8 cellular contexts compared by ENCODE assay signal in the genomic region with DNA sequence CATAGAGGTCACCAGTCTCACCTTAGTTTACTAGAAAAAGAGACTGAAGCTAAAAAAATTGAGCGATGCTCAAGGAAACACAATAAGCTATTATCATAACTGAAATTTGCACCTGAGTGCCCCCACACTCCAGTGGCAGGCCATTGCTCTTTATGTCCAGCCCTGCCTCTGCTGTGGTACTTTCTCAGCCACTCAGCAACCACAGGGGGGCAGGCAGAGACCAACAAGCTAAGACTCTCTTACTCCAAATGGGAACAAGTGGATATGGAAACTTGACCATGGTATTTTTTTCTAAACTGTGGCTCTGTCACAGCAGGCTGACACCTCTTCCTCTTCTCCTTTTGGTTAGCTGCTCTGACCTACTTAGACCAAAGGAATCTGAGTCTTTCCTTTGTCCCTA.
DNase-seq lines count a peak whose midpoint lies in the region; ATAC-seq and TF ChIP-seq lines count a peak whose summit lies in the region.
"Not testable (repeated sequence)": the region's sequence is repeated elsewhere in the genome, so short reads cannot be mapped to it uniquely, and the experiment has no call there.

No MANE protein-coding gene starts in this region.

- peak; percentile 3 for TF ChIP-seq CTCF in NB4 (IDR thresholded peaks at IDR 0.05; ENCODE audit: low read depth, low read length)
- not testable (repeated sequence) for TF ChIP-seq CTCF in cardiac muscle cell (IDR thresholded peaks at IDR 0.05; ENCODE audit: low read depth, low read length)
- peak; percentile 35 for TF ChIP-seq CTCF in neural crest cell (conservative IDR thresholded peaks at IDR 0.05)
- TF ChIP-seq CTCF in type B pancreatic cell (conservative IDR thresholded peaks at IDR 0.05) = peak; percentile 48

- H3K27me3 ChIP-seq in cardiac muscle cell = not testable (repeated sequence)

- H3K4me1 ChIP-seq in cardiac muscle cell (ENCODE audit: low read depth) = not testable (repeated sequence)

- not testable (repeated sequence) for H3K36me3 Mint-ChIP-seq in neural crest cell (ENCODE audit: low read depth); type B pancreatic cell

- H3K4me1 Mint-ChIP-seq in neural crest cell; type B pancreatic cell (ENCODE audit: unreplicated experiment): not testable (repeated sequence)

- not testable (repeated sequence) for H3K27ac ChIP-seq in cardiac muscle cell

- not testable (repeated sequence) for H3K4me3 ChIP-seq in NB4 (ENCODE audit: low read depth, low read length); cardiac muscle cell

- H3K27me3 Mint-ChIP-seq in neural crest cell (ENCODE audit: low read depth); type B pancreatic cell: not testable (repeated sequence)

- not testable (repeated sequence) for H3K4me3 Mint-ChIP-seq in neural crest cell, type B pancreatic cell

- not testable (repeated sequence) for H3K9me3 ChIP-seq in cardiac muscle cell (ENCODE audit: low read depth)

- peak; percentile 42 for ATAC-seq in left lobe of liver

- DNase-seq in DMS53 (lab: John Stamatoyannopoulos, UW) = peak; percentile 33
- DNase-seq in NB4 (ENCODE audit: low read depth) = peak; percentile 15
- peak; percentile 44 for DNase-seq in RKO (ENCODE audit: low spot score)
- DNase-seq in ecto neural progenitor cell (ENCODE audit: low spot score) = peak; percentile 46
- DNase-seq in cardiac muscle cell (ENCODE audit: low read depth in 1 of 2, low spot score in 1 of 2) = peak; percentile 8 to 34
- not testable (repeated sequence) for DNase-seq in left lobe of liver (ENCODE audit: low spot score); type B pancreatic cell (ENCODE audit: extremely low spot score, unreplicated experiment)
- peak; percentile 3 for DNase-seq in neural crest cell (ENCODE audit: low read depth, low spot score)

- TF ChIP-seq POLR2A in NB4 (IDR thresholded peaks at IDR 0.05; ENCODE audit: extremely low read depth, insufficient read length) = not testable (repeated sequence)

- H3K27ac Mint-ChIP-seq in neural crest cell (ENCODE audit: unreplicated experiment); type B pancreatic cell: not testable (repeated sequence)

- H3K36me3 ChIP-seq in cardiac muscle cell = not testable (repeated sequence)

- not testable (repeated sequence) for H3K9me3 Mint-ChIP-seq in neural crest cell, type B pancreatic cell
